ENCODE assay signal across 10 cellular contexts in genomic region chr1:148317288-148317985, GRCh38.
A peak's percentile ranks its signal among the peaks of the same experiment; 100 is the strongest.
DNase-seq lines count a peak whose midpoint lies in the region; ATAC-seq and TF ChIP-seq lines count a peak whose summit lies in the region.
"Had no signal": no experiment of that assay in that cellular context is flagged by ENCODE, and none has a peak within 500 bp of the region (broad histone marks: within the 10 kb centered on the region; RNA-seq: fewer than 3 reads in every experiment).

No MANE protein-coding gene starts in this region.

- POLR2A ChIA-PET in HCT116 (lab: Charles Lee): no interaction called here
- POLR2A ChIA-PET in naive thymus-derived CD8-positive, alpha-beta T cell (lab: Charles Lee): interaction anchor here (1.1 to 1.5 kb wide), 4 partner anchors 8 to 41 kb away, joined by 3 to 12 read pairs (median 3); no protein-coding TSS in a partner anchor

- H3K4me1 Mint-ChIP-seq in central memory CD8-positive, alpha-beta T cell: peaks cover 35% of the 10 kb centered on the region
- H3K4me1 Mint-ChIP-seq in naive thymus-derived CD8-positive, alpha-beta T cell: peaks cover 10 to 45% (median 28%) of the 10 kb centered on the region in 4 donors

- H4K20me1 ChIP-seq in BLaER1 treated with 17β-estradiol and CSF1 and Interleukin-3, amounts not matched to agents 10 nM and 100 nM: no peaks in the 10 kb centered on the region
- H4K20me1 ChIP-seq in HCT116 (ENCODE audit: insufficient read depth): no peaks in the 10 kb centered on the region

- no peak for TF ChIP-seq POLR2A in HCT116 (IDR thresholded peaks at IDR 0.05; ENCODE audit: borderline replicate concordance, extremely low read depth, insufficient read depth, insufficient read length)

- DNase-seq in HCT116 (ENCODE audit: low read depth, low spot score) (no peak), AG08395 (ENCODE audit: low spot score) (no peak), HK-2 (ENCODE audit: unreplicated experiment) (no peak)
- no peak for DNase-seq in central memory CD8-positive, alpha-beta T cell (ENCODE audit: low spot score in 2 of 2)
- no peak for DNase-seq in naive thymus-derived CD8-positive, alpha-beta T cell
- DNase-seq: NCI-H2171 treated with DMSO at 0.1 percent for 48 hours had no signal

- peak overlapping the region; percentile 64 to 84 (median 81); a peak in 19 of 22 replicates for H3K9ac ChIP-seq in BLaER1 treated with 17β-estradiol and CSF1 and Interleukin-3, amounts not matched to agents 10 nM and 100 nM
- no peak overlapping the region for H3K9ac ChIP-seq in HCT116 (ENCODE audit: low read length)

- peaks cover 11% of the 10 kb centered on the region for H3K27me3 Mint-ChIP-seq in central memory CD8-positive, alpha-beta T cell
- peaks cover 3 to 10% (median 4%) of the 10 kb centered on the region in 5 donors for H3K27me3 Mint-ChIP-seq in naive thymus-derived CD8-positive, alpha-beta T cell

- no peaks in the 10 kb centered on the region for H3K9me3 Mint-ChIP-seq in central memory CD8-positive, alpha-beta T cell
- peaks cover 0 to 5% (median 0%) of the 10 kb centered on the region in 9 donors for H3K9me3 Mint-ChIP-seq in naive thymus-derived CD8-positive, alpha-beta T cell

- peak overlapping the region; percentile 33 to 92 (median 86); a peak in 21 of 22 replicates for H3K27ac ChIP-seq in BLaER1 treated with 17β-estradiol and CSF1 and Interleukin-3, amounts not matched to agents 10 nM and 100 nM
- no peak overlapping the region for H3K27ac ChIP-seq in HCT116 (ENCODE audit: low read depth, low read length)

- H2AFZ ChIP-seq in HCT116 (ENCODE audit: low read depth, low read length, poor library complexity, severe bottlenecking): no peak overlapping the region

- no peak overlapping the region for H3K27ac Mint-ChIP-seq in central memory CD8-positive, alpha-beta T cell (ENCODE audit: low read depth)
- H3K27ac Mint-ChIP-seq in naive thymus-derived CD8-positive, alpha-beta T cell: peak overlapping the region in 5 of 10 donors; percentile 52 to 84 (median 72)

- H3K27me3 ChIP-seq in BLaER1 treated with 17β-estradiol and CSF1 and Interleukin-3, amounts not matched to agents 10 nM and 100 nM: 0 out of 22 replicates have a peak, but pooled peaks cover 0 to 4% (median 0%) of the 10 kb centered on the region in 11 experiments
- no peaks in the 10 kb centered on the region for H3K27me3 ChIP-seq in HCT116 (ENCODE audit: insufficient read depth, low read length)

- H3K9me3 ChIP-seq in BLaER1 treated with 17β-estradiol and CSF1 and Interleukin-3, amounts not matched to agents 10 nM and 100 nM (replicated peaks in 1 of 11): peaks cover 4 to 23% (median 19%) of the 10 kb centered on the region in 11 experiments; a peak in 15 of 22 replicates
- H3K9me3 ChIP-seq in HCT116 (ENCODE audit: control insufficient read depth in 1 of 2, insufficient read depth in 1 of 2, low read depth in 1 of 2, low read length in 2 of 2): no peaks in the 10 kb centered on the region

- RAD21 ChIA-PET in HCT116 (lab: Charles Lee; ENCODE audit: low non-redundant PET in 1 of 2, low total read pairs in 2 of 2, uncharacterized antibody in 2 of 2, unreplicated experiment in 2 of 2): no interaction called here

- H3K79me2 ChIP-seq in HCT116 (ENCODE audit: insufficient read depth, low read length): no peaks in the 10 kb centered on the region

- peak overlapping the region; percentile 48 to 69 (median 58); a peak in 18 of 20 replicates for H3K4me3 ChIP-seq in BLaER1 treated with 17β-estradiol and CSF1 and Interleukin-3, amounts not matched to agents 10 nM and 100 nM
- no peak overlapping the region for H3K4me3 ChIP-seq in HCT116 (replicated peaks in 1 of 2; ENCODE audit: low read depth in 1 of 2, low read length in 2 of 2)

- no peak for TF ChIP-seq RAD21 in HCT116 (IDR thresholded peaks at IDR 0.05; ENCODE audit: low read depth)

- no peak for TF ChIP-seq CTCF in HCT116 (IDR thresholded peaks at IDR 0.05 in 2 of 3, conservative IDR thresholded peaks at IDR 0.05 in 1 of 3; ENCODE audit: borderline replicate concordance in 1 of 3, insufficient read depth in 1 of 3, low read depth in 2 of 3, low read length in 2 of 3)

- H3K9me2 ChIP-seq in HCT116 (ENCODE audit: insufficient read depth): no peaks in the 10 kb centered on the region

- CTCF ChIA-PET in HCT116 (lab: Charles Lee): no interaction called here

- intact Hi-C loops in HCT116 (cut with micrococcal nuclease): no loop called here

- peaks cover 16 to 35% (median 24%) of the 10 kb centered on the region in 10 experiments for H3K4me1 ChIP-seq in BLaER1 treated with 17β-estradiol and CSF1 and Interleukin-3, amounts not matched to agents 10 nM and 100 nM
- H3K4me1 ChIP-seq in HCT116 (ENCODE audit: control insufficient read depth in 1 of 2, insufficient read depth in 2 of 2, low read length in 2 of 2): no peaks in the 10 kb centered on the region

- H3K4me3 Mint-ChIP-seq in central memory CD8-positive, alpha-beta T cell: peak overlapping the region; percentile 84
- H3K4me3 Mint-ChIP-seq in naive thymus-derived CD8-positive, alpha-beta T cell: peak overlapping the region; percentile 87 to 98 (median 94)

- no peak for ATAC-seq in HCT116
- no peak for ATAC-seq in central memory CD8-positive, alpha-beta T cell (replicated peaks; ENCODE audit: extremely low read depth, poor library complexity, severe bottlenecking)
- peak in 1 of 2 donors; percentile 3 for ATAC-seq in naive thymus-derived CD8-positive, alpha-beta T cell
- ATAC-seq in GM21360 (IDR thresholded peaks at IDR 0.05; ENCODE audit: unreplicated experiment): no peak
- no peak for ATAC-seq in HG03565 (IDR thresholded peaks at IDR 0.05; ENCODE audit: unreplicated experiment)
- ATAC-seq: esophagus mucosa had no signal

- no TSS peak for BruUV-seq in HCT116 (replicated peaks; lab: Mats Ljungman, UMichigan)

- peak overlapping the region; percentile 79 to 95 (median 88) for H3K4me2 ChIP-seq in BLaER1 treated with 17β-estradiol and CSF1 and Interleukin-3, amounts not matched to agents 10 nM and 100 nM
- H3K4me2 ChIP-seq in HCT116 (ENCODE audit: low read length): no peak overlapping the region

- H3K36me3 Mint-ChIP-seq in central memory CD8-positive, alpha-beta T cell (ENCODE audit: insufficient read depth): peaks cover 6% of the 10 kb centered on the region
- peaks cover 0 to under 1% (median 0%) of the 10 kb centered on the region in 3 donors for H3K36me3 Mint-ChIP-seq in naive thymus-derived CD8-positive, alpha-beta T cell

- H3K36me3 ChIP-seq in BLaER1 treated with 17β-estradiol and CSF1 and Interleukin-3, amounts not matched to agents 10 nM and 100 nM: no peaks in the 10 kb centered on the region
- H3K36me3 ChIP-seq in HCT116 (ENCODE audit: control insufficient read depth in 1 of 2, insufficient read depth in 2 of 2, low read length in 2 of 2): no peaks in the 10 kb centered on the region

TF ChIP-seq in HCT116, 20 proteins besides CTCF, POLR2A, EP300 and RAD21:
- TF ChIP-seq SP1 (IDR thresholded peaks at IDR 0.05; ENCODE audit: low read depth): no peak
- peak; percentile 38; the same call in 1 of the 2 replicates for TF ChIP-seq CEBPB (IDR thresholded peaks at IDR 0.05; ENCODE audit: low read depth)

Comparison
In these comparisons a context has a peak if more than half of its experiments do, and no peak if none do; other contexts are left out.
1. H3K4me3 ChIP-seq: peak in BLaER1 treated with 17β-estradiol and CSF1 and Interleukin-3, amounts not matched to agents 10 nM and 100 nM (10 of 10); none in HCT116 (0 of 2).